ENCODE assay signal across 8 cellular contexts in genomic region chr11:35138949-35139881, GRCh38. TPM values are rescaled to one million over a fixed set of nuclear protein-coding genes. Genes with fewer than 3 reads are reported as not detected.
DNase-seq lines count a peak whose midpoint lies in the region; ATAC-seq and TF ChIP-seq lines count a peak whose summit lies in the region.

Gene CD44 (plus strand): TSS chr11:35139171. CDS start chr11:35139304, 133 bp downstream.

- H3K27me3 ChIP-seq in ovary, result no peaks in the 10 kb centered on the region
- H3K27me3 ChIP-seq in transverse colon, result no peaks in the 10 kb centered on the region

- TF ChIP-seq CTCF in ovary (IDR thresholded peaks at IDR 0.05) (no peak), transverse colon (IDR thresholded peaks at IDR 0.05) (no peak)

- no peak for TF ChIP-seq EP300 in ovary (IDR thresholded peaks at IDR 0.05)
- no peak for TF ChIP-seq EP300 in transverse colon (IDR thresholded peaks at IDR 0.05; ENCODE audit: low read depth)

- no peaks in the 10 kb centered on the region for H3K36me3 ChIP-seq in ovary
- H3K36me3 ChIP-seq in transverse colon, result no peaks in the 10 kb centered on the region

- peak within 1 kb of the TSS; percentile 88 for H3K4me3 ChIP-seq in ovary
- peak within 1 kb of the TSS; percentile 64 to 83 (median 69) for H3K4me3 ChIP-seq in transverse colon

- no peaks in the 10 kb centered on the region for H3K9me3 ChIP-seq in ovary
- H3K9me3 ChIP-seq in transverse colon, result no peaks in the 10 kb centered on the region

- in situ Hi-C loops in SK-MEL-5 (cut with HindIII; ENCODE audit: low pct_unique_long_range_greater_than_20kb, low sequenced_read_pairs), result no loop called here
- in situ Hi-C loops in transverse colon (cut with MboI; ENCODE audit: low pct_ligation_motif_present in 1 of 4, low pct_unique_long_range_greater_than_20kb in 1 of 4, low sequenced_read_pairs in 3 of 4), result no loop called here

- DNase-seq in NCI-H1417 (lab: John Stamatoyannopoulos, UW), result peak in 2 of 3 experiments; percentile 68
- no peak for DNase-seq in NCI-H1417 treated with DMSO at 0.1 percent for 48 hours (lab: John Stamatoyannopoulos, UW)
- peak; percentile 67 for DNase-seq in SK-MEL-5 (ENCODE audit: low read depth, low spot score)
- peak; percentile 75 for DNase-seq in activated gamma-delta T cell treated with anti-CD3 and anti-CD28 coated beads, Interleukin-2, amount 50 U/mL, for 16 hours (ENCODE audit: low read depth)
- DNase-seq in germinal center (ENCODE audit: low spot score), result peak; percentile 59
- DNase-seq in ovary, result peak; percentile 34 to 51 (median 50)
- peak; percentile 86 for DNase-seq in transverse colon

- H3K4me1 ChIP-seq in ovary (ENCODE audit: insufficient read depth) (peaks cover 4% of the 10 kb centered on the region), transverse colon (peaks cover 16 to 52% (median 40%) of the 10 kb centered on the region in 4 donors)

- H3K27ac ChIP-seq in ovary (peak within 1 kb of the TSS; percentile 11 to 49), transverse colon (peak within 1 kb of the TSS; percentile 85 to 95 (median 92))

- intact Hi-C loops in ovary (cut with DNase I), result no loop called here
- intact Hi-C loops in transverse colon (cut with DNase I; ENCODE audit: low total_unique reads), result loop anchor here (10.0 kb wide), 1 partner anchor 166 kb away; no protein-coding TSS in a partner anchor

- 0 to 1% (median 1%) methylated on average over 58 to 59 of the region's 59 CpGs for WGBS in ovary, 3 donors
- 1% methylated on average over 58 of the region's 59 CpGs; no CpG with 5 or more reads in 1 of the 2 donors for WGBS in transverse colon (ENCODE audit: low coverage in 1 of 2), 2 donors

- ATAC-seq in HG03039 (IDR thresholded peaks at IDR 0.05; ENCODE audit: unreplicated experiment), result peak; percentile 26

- no peak for TF ChIP-seq POLR2A in ovary (IDR thresholded peaks at IDR 0.05)
- peak; percentile 76 for TF ChIP-seq POLR2A in transverse colon (IDR thresholded peaks at IDR 0.05)

RNA-seq across cellular contexts. Expression of gene CD44, which starts in this region (rescaled TPM):
- 143 and 147 TPM in 2 replicates for total RNA-seq in SK-MEL-5 (2014; rRNA removed; shearing (Covaris generic))
- 871 and 897 TPM in 2 replicates for polyA plus RNA-seq in SK-MEL-5 (2015; cell fraction: cytosol; rRNA removed)
- 227 and 250 TPM in 2 replicates for polyA plus RNA-seq in SK-MEL-5 (2015; cell fraction: nucleus; rRNA removed)
- 10 to 100 TPM; 16.5 to 62.1 (median 26.0) TPM for total RNA-seq in ovary
- 100 to 1,000 TPM in 1 of 2 donors, 1 to 10 TPM in 1; 8.3 to 330 TPM for polyA plus RNA-seq in ovary
- 100 to 1,000 TPM in 3 of 4 donors, 10 to 100 TPM in 1; 56.3 to 182 (median 114) TPM for total RNA-seq in transverse colon
